ENCODE assay signal across 19 cellular contexts in genomic region chr6:94065707-94066337, GRCh38.
"Had no signal": no experiment of that assay in that cellular context is flagged by ENCODE, and none has a peak within 500 bp of the region (broad histone marks: within the 10 kb centered on the region; RNA-seq: fewer than 3 reads in every experiment).

No MANE protein-coding gene starts in this region.

- H3K4me1 Mint-ChIP-seq: stimulated activated memory B cell treated with anti-CD40 and anti-IgM and Interleukin-4, amounts not matched to agents 10 μg/mL and 1 μg/mL and 100 μg/mL, for 72 hours; T-cell had no signal

- H3K9ac ChIP-seq: parathyroid adenoma had no signal

- H3K36me3 ChIP-seq: brain microvascular endothelial cell, tibial nerve had no signal

- H3K4me3 Mint-ChIP-seq: activated CD4-positive, alpha-beta memory T cell treated with anti-CD3 and anti-CD28 coated beads for 36 hours; activated T-cell treated with anti-CD3 and anti-CD28 coated beads, Interleukin-2, amount 50 U/mL, for 4 hours; stimulated activated memory B cell treated with anti-CD40 and anti-IgM and Interleukin-4, amounts not matched to agents 10 μg/mL and 1 μg/mL and 100 μg/mL, for 72 hours; T-cell had no signal

- H3K27me3 ChIP-seq: brain microvascular endothelial cell, foreskin keratinocyte, tibial nerve had no signal

- ATAC-seq: activated naive CD4-positive, alpha-beta T cell treated with anti-CD3 and anti-CD28 coated beads, Interleukin-2, amount 50 U/mL, for 72 hours; activated T-cell treated with anti-CD3 and anti-CD28 coated beads, Interleukin-2, amount 50 U/mL, for 4 hours; foreskin keratinocyte; left ventricle myocardium superior; stimulated activated memory B cell treated with anti-CD40 and anti-IgM and Interleukin-4, amounts not matched to agents 10 μg/mL and 1 μg/mL and 100 μg/mL, for 72 hours; T-cell had no signal

- DNase-seq: activated CD4-positive, alpha-beta memory T cell treated with anti-CD3 and anti-CD28 coated beads for 36 hours; activated effector memory CD4-positive, alpha-beta T cell treated with anti-CD3 and anti-CD28 coated beads, Interleukin-2, amount 50 U/mL, for 16 hours; activated T-cell treated with anti-CD3 and anti-CD28 coated beads, Interleukin-2, amount 50 U/mL, for 4 hours; amygdala; brain microvascular endothelial cell; cerebellar nuclear complex; dermis blood vessel endothelial cell; foreskin keratinocyte; left ventricle myocardium superior; mesendoderm; small intestine; T-cell; T1000 had no signal

- H3K27me3 Mint-ChIP-seq: activated CD4-positive, alpha-beta memory T cell treated with anti-CD3 and anti-CD28 coated beads for 36 hours; stimulated activated memory B cell treated with anti-CD40 and anti-IgM and Interleukin-4, amounts not matched to agents 10 μg/mL and 1 μg/mL and 100 μg/mL, for 72 hours; T-cell had no signal

- H3K36me3 Mint-ChIP-seq: activated CD4-positive, alpha-beta memory T cell treated with anti-CD3 and anti-CD28 coated beads for 36 hours; activated naive CD4-positive, alpha-beta T cell treated with anti-CD3 and anti-CD28 coated beads, Interleukin-2, amount 50 U/mL, for 72 hours; stimulated activated memory B cell treated with anti-CD40 and anti-IgM and Interleukin-4, amounts not matched to agents 10 μg/mL and 1 μg/mL and 100 μg/mL, for 72 hours; T-cell had no signal

- H3K27ac ChIP-seq: brain microvascular endothelial cell, foreskin keratinocyte, parathyroid adenoma, tibial nerve had no signal

- H3K4me3 ChIP-seq: tibial nerve had no signal

- H3K9me3 Mint-ChIP-seq: activated T-cell treated with anti-CD3 and anti-CD28 coated beads, Interleukin-2, amount 50 U/mL, for 4 hours; stimulated activated memory B cell treated with anti-CD40 and anti-IgM and Interleukin-4, amounts not matched to agents 10 μg/mL and 1 μg/mL and 100 μg/mL, for 72 hours; T-cell had no signal

- H3K4me1 ChIP-seq: foreskin keratinocyte, parathyroid adenoma, tibial nerve had no signal

- FAIRE-seq: endometrium, keratinocyte, small intestine had no signal

- H3K79me2 ChIP-seq: parathyroid adenoma had no signal

- H2AFZ ChIP-seq: parathyroid adenoma had no signal

- H3K27ac Mint-ChIP-seq: activated CD4-positive, alpha-beta memory T cell treated with anti-CD3 and anti-CD28 coated beads for 36 hours; activated naive CD4-positive, alpha-beta T cell treated with anti-CD3 and anti-CD28 coated beads, Interleukin-2, amount 50 U/mL, for 72 hours; stimulated activated memory B cell treated with anti-CD40 and anti-IgM and Interleukin-4, amounts not matched to agents 10 μg/mL and 1 μg/mL and 100 μg/mL, for 72 hours; T-cell had no signal

- H3K9me3 ChIP-seq: tibial nerve had no signal
